In genomic region chr20:34971038-34971872, GRCh38 we compare ENCODE assay signal across 19 cellular contexts. TPM values are rescaled to one million over a fixed set of nuclear protein-coding genes. Genes with fewer than 3 reads are reported as not detected.
DNase-seq lines count a peak whose midpoint lies in the region; ATAC-seq and TF ChIP-seq lines count a peak whose summit lies in the region.
"Had no signal": no experiment of that assay in that cellular context is flagged by ENCODE, and none has a peak within 500 bp of the region (broad histone marks: within the 10 kb centered on the region; RNA-seq: fewer than 3 reads in every experiment).

No MANE protein-coding gene starts in this region.

- H3K27ac ChIP-seq in WERI-Rb-1 (no peak overlapping the region), dorsolateral prefrontal cortex (peak overlapping the region in 58 of 59 donors; percentile 45 to 96 (median 85))
- H3K27ac ChIP-seq: KMS-11 had no signal

- TF ChIP-seq CTCF in WERI-Rb-1 (IDR thresholded peaks at IDR 0.05; ENCODE audit: low read depth, low read length): no peak
- TF ChIP-seq CTCF in dorsolateral prefrontal cortex (IDR thresholded peaks at IDR 0.05 in 54 of 56, conservative IDR thresholded peaks at IDR 0.05 in 2 of 56; ENCODE audit: low read depth in 1 of 56, partially characterized antibody in 56 of 56): no peak
- TF ChIP-seq CTCF in nephron (IDR thresholded peaks at IDR 0.05; ENCODE audit: unreplicated experiment in 3 of 3): no peak

- POLR2A ChIA-PET in naive thymus-derived CD8-positive, alpha-beta T cell (lab: Charles Lee): interaction anchor here (0.5 kb wide), 1 partner anchor 766 kb away, joined by 4 read pairs; no protein-coding TSS in a partner anchor

- DNase-seq in WERI-Rb-1: peak; percentile 10
- peak in 1 of 10 donors; percentile 25 for DNase-seq in dorsolateral prefrontal cortex
- peak; percentile 33 for DNase-seq in superior temporal gyrus (ENCODE audit: extremely low spot score)
- no peak for DNase-seq in naive thymus-derived CD8-positive, alpha-beta T cell
- no peak for DNase-seq in AML-193 (lab: John Stamatoyannopoulos, UW)
- DNase-seq: BE2C; Calu3; CD4-positive, alpha-beta memory T cell; DMS53; H9; NCI-H1048; NCI-H146; NCI-H2081; NCI-H510A; SHP77 treated with DMSO at 0.1 percent for 48 hours had no signal

- no peaks in the 10 kb centered on the region for H3K36me3 ChIP-seq in WERI-Rb-1
- H3K36me3 ChIP-seq: BE2C had no signal

- H3K4me3 ChIP-seq in WERI-Rb-1 (ENCODE audit: low read depth, low read length) (no peak overlapping the region), dorsolateral prefrontal cortex (no peak overlapping the region)

- peaks cover 59% of the 10 kb centered on the region for H3K4me1 Mint-ChIP-seq in nephron
- H3K4me1 Mint-ChIP-seq in naive thymus-derived CD8-positive, alpha-beta T cell: no peaks in the 10 kb centered on the region
- H3K4me1 Mint-ChIP-seq: CD4-positive, alpha-beta memory T cell had no signal

- no peaks in the 10 kb centered on the region for H3K9me3 Mint-ChIP-seq in nephron
- H3K9me3 Mint-ChIP-seq in naive thymus-derived CD8-positive, alpha-beta T cell: no peaks in the 10 kb centered on the region
- H3K9me3 Mint-ChIP-seq: CD4-positive, alpha-beta memory T cell; H9 had no signal

- no peaks in the 10 kb centered on the region for H3K9me3 ChIP-seq in WERI-Rb-1 (ENCODE audit: severe bottlenecking)
- H3K9me3 ChIP-seq: BE2C had no signal

- H3K27me3 ChIP-seq in WERI-Rb-1 (ENCODE audit: insufficient read depth, low read depth, severe bottlenecking) (no peaks in the 10 kb centered on the region), dorsolateral prefrontal cortex (no peaks in the 10 kb centered on the region)
- H3K27me3 ChIP-seq: BE2C had no signal

- peaks cover 8% of the 10 kb centered on the region for H3K27me3 Mint-ChIP-seq in nephron (ENCODE audit: low read depth)
- peaks cover 0 to 4% (median 0%) of the 10 kb centered on the region in 5 donors for H3K27me3 Mint-ChIP-seq in naive thymus-derived CD8-positive, alpha-beta T cell

- intact Hi-C loops in dorsolateral prefrontal cortex (cut with DNase I): no loop called here

- H3K36me3 Mint-ChIP-seq in nephron (ENCODE audit: low read depth): no peaks in the 10 kb centered on the region
- H3K36me3 Mint-ChIP-seq in naive thymus-derived CD8-positive, alpha-beta T cell: no peaks in the 10 kb centered on the region
- H3K36me3 Mint-ChIP-seq: CD4-positive, alpha-beta memory T cell had no signal

- H3K4me3 Mint-ChIP-seq in nephron: peak overlapping the region in 1 of 3 experiments; percentile 12
- no peak overlapping the region for H3K4me3 Mint-ChIP-seq in naive thymus-derived CD8-positive, alpha-beta T cell
- H3K4me3 Mint-ChIP-seq: CD4-positive, alpha-beta memory T cell; H9 had no signal

- ATAC-seq in naive thymus-derived CD8-positive, alpha-beta T cell: no peak
- no peak for ATAC-seq in GM21717 (IDR thresholded peaks at IDR 0.05; ENCODE audit: unreplicated experiment)
- ATAC-seq: HepG2 had no signal

- peak overlapping the region; percentile 50 to 75 (median 60) for H3K27ac Mint-ChIP-seq in nephron
- peak overlapping the region in 1 of 10 donors; percentile 70 for H3K27ac Mint-ChIP-seq in naive thymus-derived CD8-positive, alpha-beta T cell

RNA-seq across cellular contexts. Expression of gene MYH7B, which starts 15.6 kb away (rescaled TPM):
- total RNA-seq in dorsolateral prefrontal cortex: 10 to 100 TPM in 118 of 120 experiments, 1 to 10 TPM in 2; 8.0 to 38.2 (median 21.1) TPM
- under 1 TPM; 0.82 to 0.83 TPM for total RNA-seq in naive thymus-derived CD8-positive, alpha-beta T cell
- polyA plus RNA-seq in naive thymus-derived CD8-positive, alpha-beta T cell: under 1 TPM in 1 of 3 donors, not detected in 2; 0.49 TPM

RNA-seq across cellular contexts. Expression of gene GSS, which starts 15.6 kb away (rescaled TPM):
- 10 to 100 TPM; 16.3 to 49.2 (median 35.7) TPM for total RNA-seq in dorsolateral prefrontal cortex
- total RNA-seq in naive thymus-derived CD8-positive, alpha-beta T cell: 10 to 100 TPM; 41.0 to 42.4 TPM
- polyA plus RNA-seq in naive thymus-derived CD8-positive, alpha-beta T cell: 10 to 100 TPM; 29.3 to 41.7 (median 34.4) TPM

Comparison
In these comparisons a context has a peak if more than half of its experiments do, and no peak if none do; other contexts are left out.
1. DNase-seq: peak in WERI-Rb-1 (single experiment) and superior temporal gyrus (single experiment); none in naive thymus-derived CD8-positive, alpha-beta T cell (0 of 10) and AML-193 (0 of 2).
2. RNA of gene MYH7B, which starts 15.6 kb away (total RNA-seq): 8.0 to 38.2 TPM in dorsolateral prefrontal cortex; 0.82 to 0.83 TPM in naive thymus-derived CD8-positive, alpha-beta T cell; every median in the first group is over 4 times any median in the second.